Comparison of ENCODE assay signal across 1 cellular context in genomic region chr2:95345415-95346235, GRCh38.
TF ChIP-seq lines count a peak whose summit lies in the region.

No MANE protein-coding gene starts in this region.

TF ChIP-seq in H1, 55 proteins besides CTCF, POLR2A, EP300 and RAD21:
- peak; percentile 88 for TF ChIP-seq SUZ12 (IDR thresholded peaks at IDR 0.05; ENCODE audit: low read length)
- peak; percentile 65 for TF ChIP-seq E2F6 (IDR thresholded peaks at IDR 0.05)
- no peak for TF ChIP-seq SIX5 (IDR thresholded peaks at IDR 0.05; ENCODE audit: low read depth, low read length)
- peak; percentile 14; the same call in 1 of the 2 replicates for TF ChIP-seq BACH1 (IDR thresholded peaks at IDR 0.05; ENCODE audit: low read length)
- TF ChIP-seq NANOG (IDR thresholded peaks at IDR 0.05; ENCODE audit: insufficient read depth, low read depth, low read length, poor library complexity, severe bottlenecking): no peak
- TF ChIP-seq KDM4A (IDR thresholded peaks at IDR 0.05; ENCODE audit: low read depth, low read length, severe bottlenecking): peak; percentile 73
- peak; percentile 78 for TF ChIP-seq EZH2 (IDR thresholded peaks at IDR 0.05; ENCODE audit: low read depth, low read length, severe bottlenecking)
- TF ChIP-seq TBP (IDR thresholded peaks at IDR 0.05; ENCODE audit: low read depth, low read length): peak; percentile 24; the same call in 1 of the 2 replicates
- TF ChIP-seq SP1 (IDR thresholded peaks at IDR 0.05; ENCODE audit: low read depth, low read length): no peak
- 0 out of 2 replicates have a peak, but pooled peaks have one; percentile 29 for TF ChIP-seq YY1 (IDR thresholded peaks at IDR 0.05; ENCODE audit: low read depth, low read length)
- peak; percentile 72; the same call in 1 of the 2 replicates for TF ChIP-seq KDM1A (IDR thresholded peaks at IDR 0.05; ENCODE audit: borderline replicate concordance, low read length)
